In the genomic region with DNA sequence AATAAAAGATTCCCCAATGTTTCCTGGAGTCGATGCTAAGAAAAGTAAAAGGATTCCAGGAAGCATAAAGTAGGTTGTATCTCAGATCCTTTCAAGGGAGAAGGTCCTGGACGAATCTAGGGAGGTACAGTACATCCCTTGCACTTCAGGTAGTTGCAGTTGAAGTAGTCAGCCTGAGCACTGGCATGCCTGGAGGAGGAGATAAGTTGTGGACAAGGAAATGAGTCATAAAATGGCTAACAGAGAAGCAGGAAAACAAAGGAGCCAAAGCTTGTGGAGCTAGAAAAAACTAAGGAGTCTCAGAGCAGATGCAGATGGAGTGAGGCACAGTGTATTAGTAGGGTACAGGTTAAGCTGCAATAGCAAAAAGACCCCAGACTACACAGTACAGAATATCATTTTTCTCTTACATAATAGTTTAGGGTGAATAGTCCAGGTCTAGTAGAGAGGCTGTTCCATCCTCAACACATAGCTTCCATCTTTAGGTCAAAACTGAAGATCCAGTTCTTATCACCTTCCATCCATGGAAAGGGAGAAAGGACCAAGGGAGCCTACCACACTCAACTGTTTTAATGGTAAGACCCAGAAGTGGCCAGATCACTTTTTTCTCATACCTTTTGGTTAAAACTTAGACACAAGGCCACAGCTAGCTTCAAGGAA, we compare ENCODE assay signal across 17 cellular contexts. TPM values are rescaled to one million over a fixed set of nuclear protein-coding genes. Genes with fewer than 3 reads are reported as not detected.
DNase-seq lines count a peak whose midpoint lies in the region; ATAC-seq and TF ChIP-seq lines count a peak whose summit lies in the region.
"Had no signal": no experiment of that assay in that cellular context is flagged by ENCODE, and none has a peak within 500 bp of the region (broad histone marks: within the 10 kb centered on the region; RNA-seq: fewer than 3 reads in every experiment).

No MANE protein-coding gene starts in this region.

- BruUV-seq in mammary epithelial cell (replicated peaks; lab: Mats Ljungman, UMichigan), result no TSS peak

- H2AFZ ChIP-seq in mammary epithelial cell (ENCODE audit: low read depth, low read length) (peak overlapping the region; percentile 60), hepatocyte (no peak overlapping the region)

- H3K27ac ChIP-seq in mammary epithelial cell (ENCODE audit: insufficient read depth, low read depth, low read length) (no peak overlapping the region), hepatocyte (no peak overlapping the region)
- H3K27ac ChIP-seq: body of pancreas, HL-60, pancreas had no signal

- H3K9me2 ChIP-seq in hepatocyte (replicated peaks; ENCODE audit: insufficient read depth), result no peaks in the 10 kb centered on the region

- H3K9me3 Mint-ChIP-seq in mesothelial cell of epicardium, result peaks cover 3% of the 10 kb centered on the region
- H3K9me3 Mint-ChIP-seq: stimulated activated naive CD8-positive, alpha-beta T cell treated with anti-CD3 and anti-CD28 coated beads, Interleukin-15, amount 100 ng/mL, for 72 hours had no signal

- peaks cover 7% of the 10 kb centered on the region for H3K4me1 ChIP-seq in mammary epithelial cell (ENCODE audit: insufficient read depth, low read length)
- no peaks in the 10 kb centered on the region for H3K4me1 ChIP-seq in hepatocyte (ENCODE audit: insufficient read depth)
- H3K4me1 ChIP-seq: body of pancreas, pancreas had no signal

- dilution Hi-C loops in mammary epithelial cell (cut with HindIII; ENCODE audit: low sequenced_read_pairs), result no loop called here

- TF ChIP-seq CTCF in mammary epithelial cell (conservative IDR thresholded peaks at IDR 0.05 in 1 of 2, IDR thresholded peaks at IDR 0.05 in 1 of 2; ENCODE audit: extremely low read depth in 1 of 2, insufficient read depth in 1 of 2, low read depth in 1 of 2, low read length in 2 of 2) (no peak), hepatocyte (IDR thresholded peaks at IDR 0.05; ENCODE audit: poor library complexity) (no peak), mesothelial cell of epicardium (IDR thresholded peaks at IDR 0.05; ENCODE audit: unreplicated experiment) (no peak)

- 51% methylated on average over 2 of the region's 2 CpGs for WGBS in mammary epithelial cell (ENCODE audit: low coverage, missing lambda C conversion rate)
- 63% methylated on average over 2 of the region's 2 CpGs for WGBS in hepatocyte (ENCODE audit: low lambda C conversion rate, missing lambda C conversion rate)

- ATAC-seq in HG02763 (IDR thresholded peaks at IDR 0.05; ENCODE audit: unreplicated experiment), result no peak
- ATAC-seq: body of pancreas; pancreas; stimulated activated naive CD8-positive, alpha-beta T cell treated with anti-CD3 and anti-CD28 coated beads, Interleukin-15, amount 100 ng/mL, for 72 hours had no signal

- no peaks in the 10 kb centered on the region for H4K20me1 ChIP-seq in mammary epithelial cell (ENCODE audit: insufficient read depth, low read length)
- H4K20me1 ChIP-seq in hepatocyte (ENCODE audit: insufficient read depth, poor library complexity, severe bottlenecking), result no peaks in the 10 kb centered on the region

- H3K9me3 ChIP-seq in mammary epithelial cell (replicated peaks; ENCODE audit: insufficient read depth, low read length) (no peaks in the 10 kb centered on the region), hepatocyte (ENCODE audit: low read depth) (no peaks in the 10 kb centered on the region)
- H3K9me3 ChIP-seq: body of pancreas, pancreas had no signal

- H3K4me1 Mint-ChIP-seq in mesothelial cell of epicardium, result peaks cover 5% of the 10 kb centered on the region
- H3K4me1 Mint-ChIP-seq: CD14-positive monocyte; stimulated activated naive CD8-positive, alpha-beta T cell treated with anti-CD3 and anti-CD28 coated beads, Interleukin-15, amount 100 ng/mL, for 72 hours had no signal

- CTCF ChIA-PET in mammary epithelial cell (lab: Charles Lee; ENCODE audit: low non-redundant PET), result interaction anchor here (1.0 kb wide), 1 partner anchor 111 kb away, joined by 9 read pairs; no protein-coding TSS in a partner anchor

- no peak overlapping the region for H3K4me3 ChIP-seq in mammary epithelial cell (replicated peaks in 1 of 3; ENCODE audit: insufficient read depth in 1 of 3, low read depth in 2 of 3, low read length in 3 of 3)
- H3K4me3 ChIP-seq in hepatocyte, result no peak overlapping the region
- H3K4me3 ChIP-seq: body of pancreas, pancreas had no signal

- H3K27ac Mint-ChIP-seq in mesothelial cell of epicardium, result no peak overlapping the region
- H3K27ac Mint-ChIP-seq: CD14-positive monocyte; stimulated activated naive CD8-positive, alpha-beta T cell treated with anti-CD3 and anti-CD28 coated beads, Interleukin-15, amount 100 ng/mL, for 72 hours had no signal

- peak; percentile 49 for DNase-seq in OCI-M1 (lab: John Stamatoyannopoulos, UW)
- peak; percentile 59 for DNase-seq in mammary epithelial cell
- peak; percentile 13 for DNase-seq in hepatocyte (ENCODE audit: low spot score)
- DNase-seq in NCI-H128 (lab: John Stamatoyannopoulos, UW; ENCODE audit: unreplicated experiment), result no peak
- DNase-seq in 8988T, result no peak
- DNase-seq in mesothelial cell of epicardium (ENCODE audit: low spot score in 2 of 2, unreplicated experiment in 2 of 2), result no peak
- DNase-seq: activated CD8-positive, alpha-beta memory T cell treated with anti-CD3 and anti-CD28 coated beads for 24 hours; activated effector memory CD4-positive, alpha-beta T cell treated with Interleukin-2 at 50 U/mL for 16 hours; body of pancreas; effector CD8-positive, alpha-beta T cell; NCI-H2029; NCI-H510A; pancreas; stimulated activated naive CD8-positive, alpha-beta T cell treated with anti-CD3 and anti-CD28 coated beads, Interleukin-15, amount 100 ng/mL, for 72 hours had no signal

- peak overlapping the region; percentile 20 for H3K4me2 ChIP-seq in mammary epithelial cell (ENCODE audit: insufficient read depth, low read depth, low read length)
- H3K4me2 ChIP-seq in hepatocyte, result no peak overlapping the region

- H3K4me3 Mint-ChIP-seq in mesothelial cell of epicardium, result no peak overlapping the region
- H3K4me3 Mint-ChIP-seq: CD14-positive monocyte; stimulated activated naive CD8-positive, alpha-beta T cell treated with anti-CD3 and anti-CD28 coated beads, Interleukin-15, amount 100 ng/mL, for 72 hours had no signal

- H3K27me3 Mint-ChIP-seq in mesothelial cell of epicardium (ENCODE audit: low read depth), result no peaks in the 10 kb centered on the region

- in situ Hi-C loops in mammary epithelial cell (cut with MboI; ENCODE audit: low sequenced_read_pairs in 2 of 2), result no loop called here

- H3K36me3 ChIP-seq in mammary epithelial cell (ENCODE audit: insufficient read depth, low read length) (no peaks in the 10 kb centered on the region), hepatocyte (replicated peaks; ENCODE audit: insufficient read depth, low read depth) (no peaks in the 10 kb centered on the region)
- H3K36me3 ChIP-seq: pancreas had no signal

- intact Hi-C loops in mammary epithelial cell (cut with micrococcal nuclease), result no loop called here

- H3K36me3 Mint-ChIP-seq in mesothelial cell of epicardium, result no peaks in the 10 kb centered on the region
- H3K36me3 Mint-ChIP-seq: CD14-positive monocyte had no signal

- H3K9ac ChIP-seq in mammary epithelial cell (ENCODE audit: insufficient read depth, low read length), result no peak overlapping the region

- no peaks in the 10 kb centered on the region for H3K27me3 ChIP-seq in mammary epithelial cell (ENCODE audit: insufficient read depth, low read length)
- no peaks in the 10 kb centered on the region for H3K27me3 ChIP-seq in hepatocyte
- H3K27me3 ChIP-seq: body of pancreas, pancreas had no signal

- H3K79me2 ChIP-seq in mammary epithelial cell (ENCODE audit: insufficient read depth, low read length) (no peaks in the 10 kb centered on the region), hepatocyte (no peaks in the 10 kb centered on the region)

RNA-seq across cellular contexts. Expression of a gene that starts 41.3 kb away (rescaled TPM):
- total RNA-seq in mammary epithelial cell (not detected), hepatocyte (0.08 and 1.1 TPM in 2 replicates), mesothelial cell of epicardium (0.04 to 0.09 TPM (median 0.07 TPM) in 3 replicates)
- polyA plus RNA-seq in mammary epithelial cell (not detected), hepatocyte (0.11 TPM in 2 replicates)
- polyA minus RNA-seq in mammary epithelial cell, result not detected
- total RNA-seq: body of pancreas had no signal
- polyA plus RNA-seq: CD14-positive monocyte, pancreas had no signal

Comparison
In these comparisons a context has a peak if more than half of its experiments do, and no peak if none do; other contexts are left out.
1. DNase-seq: peak in OCI-M1 (single experiment), mammary epithelial cell (single experiment) and hepatocyte (single experiment); none in NCI-H128 (single experiment), 8988T (single experiment) and mesothelial cell of epicardium (0 of 2).